8 cellular contexts compared by ENCODE assay signal in the genomic region with DNA sequence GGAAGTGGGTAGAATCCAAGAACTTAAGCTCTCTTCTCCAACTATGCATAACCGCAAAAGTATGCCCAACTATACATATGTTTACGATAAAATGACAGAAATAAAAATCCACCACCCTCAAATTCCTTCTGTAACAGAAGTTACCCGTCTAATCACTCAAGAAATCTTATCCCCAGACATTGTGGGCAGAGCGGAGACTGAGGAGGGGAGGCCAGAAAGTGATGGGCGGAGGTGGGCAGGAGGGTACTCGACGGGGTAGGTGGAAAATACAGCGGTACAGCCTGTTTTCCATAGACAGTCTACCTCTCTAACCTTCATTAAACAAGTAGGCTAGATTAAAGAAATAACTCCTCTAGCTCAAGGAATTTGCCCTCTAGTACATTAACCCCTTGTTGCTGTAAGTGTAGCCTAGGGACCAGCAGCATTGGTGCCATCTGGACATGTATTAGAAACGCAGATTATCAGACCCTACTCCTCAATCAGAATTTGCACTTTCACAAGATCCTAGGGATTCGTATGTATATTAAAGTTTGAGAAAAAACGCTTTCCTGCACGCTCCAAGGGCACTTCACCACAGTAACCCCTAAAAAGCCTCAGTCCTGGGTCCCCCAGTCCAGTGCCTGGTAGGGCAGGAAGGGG. TPM values are rescaled to one million over a fixed set of nuclear protein-coding genes. Genes with fewer than 3 reads are reported as not detected.
DNase-seq lines count a peak whose midpoint lies in the region; ATAC-seq and TF ChIP-seq lines count a peak whose summit lies in the region.

No MANE protein-coding gene starts in this region.

- H3K4me3 ChIP-seq in CD8-positive, alpha-beta memory T cell (ENCODE audit: low read length) = peak overlapping the region; percentile 92
- H3K4me3 ChIP-seq in muscle layer of colon (ENCODE audit: low read depth in 1 of 2, low read length in 2 of 2) = peak overlapping the region; percentile 78 to 82

- peaks cover 25 to 40% (median 36%) of the 10 kb centered on the region in 3 donors for H3K4me1 Mint-ChIP-seq in CD8-positive, alpha-beta memory T cell
- H3K4me1 Mint-ChIP-seq in brain = peaks cover 47% of the 10 kb centered on the region

- H3K27ac Mint-ChIP-seq in CD8-positive, alpha-beta memory T cell = peak overlapping the region; percentile 85 to 100 (median 99)
- peak overlapping the region; percentile 88 to 100 (median 100) for H3K27ac Mint-ChIP-seq in brain

- peaks cover 27% of the 10 kb centered on the region for H3K4me1 ChIP-seq in CD8-positive, alpha-beta memory T cell (ENCODE audit: insufficient read depth, low read length)
- peaks cover 20% of the 10 kb centered on the region for H3K4me1 ChIP-seq in muscle layer of colon (ENCODE audit: insufficient read depth, low read length)

- CTCF ChIA-PET in CD8-positive, alpha-beta memory T cell (lab: Charles Lee) = interaction anchor here (1.2 to 2.3 kb wide), 4 partner anchors 10 to 112 kb away, joined by 3 to 8 read pairs (median 4); partner anchors contain the start of gene ACTR6

- H3K9ac ChIP-seq in muscle layer of colon (ENCODE audit: low read length) = no peak overlapping the region

- H3K27me3 ChIP-seq in CD8-positive, alpha-beta memory T cell (ENCODE audit: insufficient read depth, low read length, poor library complexity, severe bottlenecking) = no peaks in the 10 kb centered on the region
- H3K27me3 ChIP-seq in muscle layer of colon (ENCODE audit: control insufficient read depth in 1 of 2, insufficient read depth in 2 of 2, low read length in 2 of 2) = no peaks in the 10 kb centered on the region

- no peak for DNase-seq in CD8-positive, alpha-beta memory T cell
- DNase-seq in NCI-H526 (lab: John Stamatoyannopoulos, UW) = no peak
- DNase-seq in activated gamma-delta T cell treated with Interleukin-2 at 50 U/mL for 16 hours = no peak
- DNase-seq in DMS79 (lab: John Stamatoyannopoulos, UW) = no peak

- ATAC-seq in GM21360 (IDR thresholded peaks at IDR 0.05; ENCODE audit: unreplicated experiment) (peak; percentile 6), HG03521 (IDR thresholded peaks at IDR 0.05; ENCODE audit: unreplicated experiment) (peak; percentile 2)

- no peaks in the 10 kb centered on the region for H3K9me3 ChIP-seq in CD8-positive, alpha-beta memory T cell (ENCODE audit: low read length)
- H3K9me3 ChIP-seq in muscle layer of colon (ENCODE audit: low read length) = no peaks in the 10 kb centered on the region

- no peaks in the 10 kb centered on the region for H3K36me3 ChIP-seq in CD8-positive, alpha-beta memory T cell (ENCODE audit: insufficient read depth, low read length)
- H3K36me3 ChIP-seq in muscle layer of colon (ENCODE audit: insufficient read depth, low read length) = no peaks in the 10 kb centered on the region

- H3K27me3 Mint-ChIP-seq in CD8-positive, alpha-beta memory T cell = no peaks in the 10 kb centered on the region
- peaks cover 12% of the 10 kb centered on the region for H3K27me3 Mint-ChIP-seq in brain

- no peak for TF ChIP-seq CTCF in brain (conservative IDR thresholded peaks at IDR 0.05)

- H3K27ac ChIP-seq in CD8-positive, alpha-beta memory T cell (ENCODE audit: low read depth, low read length) = peak overlapping the region; percentile 89
- H3K27ac ChIP-seq in muscle layer of colon (ENCODE audit: low read depth, low read length) = peak overlapping the region; percentile 98

- H3K9me3 Mint-ChIP-seq in CD8-positive, alpha-beta memory T cell = no peaks in the 10 kb centered on the region
- no peaks in the 10 kb centered on the region for H3K9me3 Mint-ChIP-seq in brain

- POLR2A ChIA-PET in CD8-positive, alpha-beta memory T cell (lab: Charles Lee) = interaction anchor here (1.9 kb wide), 1 partner anchor 65 kb away, joined by 23 read pairs; the partner anchor contains the start of gene ACTR6

- H3K4me3 Mint-ChIP-seq in CD8-positive, alpha-beta memory T cell = peak overlapping the region; percentile 94 to 100 (median 99)
- peak overlapping the region; percentile 90 to 100 (median 97) for H3K4me3 Mint-ChIP-seq in brain

- H3K36me3 Mint-ChIP-seq in CD8-positive, alpha-beta memory T cell = peaks cover 0 to 8% (median 0%) of the 10 kb centered on the region in 3 donors
- peaks cover 5% of the 10 kb centered on the region for H3K36me3 Mint-ChIP-seq in brain

RNA-seq across cellular contexts. Expression of gene DEPDC4, which starts 0.6 kb away (rescaled TPM):
- 1 to 10 TPM; 1.2 to 1.4 TPM for total RNA-seq in CD8-positive, alpha-beta memory T cell
- not detected for polyA plus RNA-seq in CD8-positive, alpha-beta memory T cell
- 1.0 TPM for polyA plus RNA-seq in brain (ENCODE audit: insufficient read depth, low read depth, low replicate concordance)

RNA-seq across cellular contexts. Expression of gene SCYL2, which starts 0.7 kb away (rescaled TPM):
- 10 to 100 TPM; 31.8 to 40.1 TPM for total RNA-seq in CD8-positive, alpha-beta memory T cell
- 18.8 TPM for polyA plus RNA-seq in CD8-positive, alpha-beta memory T cell
- polyA plus RNA-seq in brain (ENCODE audit: insufficient read depth, low read depth, low replicate concordance) = 11.1 TPM
